ENCODE assay signal across 25 cellular contexts in the genomic region with DNA sequence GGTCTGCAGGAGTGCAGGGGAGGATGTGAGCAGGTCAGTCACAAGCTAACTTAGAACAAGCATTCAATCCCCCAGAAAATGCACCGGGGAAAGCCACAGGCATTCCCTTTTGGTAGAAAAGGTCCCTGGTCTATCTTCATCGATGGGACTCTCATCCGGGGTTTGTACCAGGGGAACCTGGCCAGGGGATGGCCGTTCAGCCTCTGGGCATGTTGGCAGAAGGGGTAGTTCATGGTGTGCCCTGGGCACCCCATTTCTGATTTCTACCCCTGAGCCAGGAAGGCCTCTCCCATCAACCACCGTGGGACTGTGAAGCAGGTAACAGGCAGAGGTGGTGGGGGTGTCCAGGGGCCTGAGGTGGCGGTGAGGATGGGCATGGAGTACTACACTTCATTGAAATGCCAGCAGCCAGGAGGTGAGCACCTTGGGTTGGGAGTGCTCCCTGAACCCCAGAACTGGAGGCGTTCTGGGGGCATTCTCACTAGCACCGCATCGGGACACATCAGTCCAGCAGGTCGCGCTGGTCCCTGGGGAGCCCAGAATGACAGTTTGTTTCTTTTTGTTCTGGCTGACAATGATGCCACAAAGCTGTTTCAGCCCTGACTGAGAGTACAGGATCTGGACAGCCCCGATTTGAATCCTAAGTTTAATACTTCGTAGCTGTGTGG.
A peak's percentile ranks its signal among the peaks of the same experiment; 100 is the strongest.
DNase-seq lines count a peak whose midpoint lies in the region; ATAC-seq and TF ChIP-seq lines count a peak whose summit lies in the region.
"Had no signal": no experiment of that assay in that cellular context is flagged by ENCODE, and none has a peak within 500 bp of the region (broad histone marks: within the 10 kb centered on the region; RNA-seq: fewer than 3 reads in every experiment).

No MANE protein-coding gene starts in this region.

- H3K4me3 ChIP-seq in right atrium auricular region (no peak overlapping the region), ascending aorta (no peak overlapping the region), tibial artery (no peak overlapping the region), MG63 (no peak overlapping the region)
- H3K4me3 ChIP-seq: K562, uterus had no signal

- no peaks in the 10 kb centered on the region for H3K9me3 Mint-ChIP-seq in mesothelial cell of epicardium
- H3K9me3 Mint-ChIP-seq: activated T-helper 1 cell treated with anti-CD3 and anti-CD28 coated beads, Interleukin-12 subunit alpha, Interleukin-12 subunit beta, Interleukin-2, Interleukin-4 antibody, amounts not matched to agents 30 ng/mL and 10 ng/mL and 1 ng/mL, durations not matched to agents 14 hours and 24 hours and 36 hours had no signal

- DNase-seq in right atrium auricular region (ENCODE audit: low spot score): no peak
- DNase-seq in Right ventricle myocardium inferior (ENCODE audit: missing footprints): no peak
- no peak for DNase-seq in ascending aorta (ENCODE audit: low spot score in 2 of 2)
- no peak for DNase-seq in mesothelial cell of epicardium (ENCODE audit: low spot score in 2 of 2, unreplicated experiment in 2 of 2)
- no peak for DNase-seq in tibial artery
- no peak for DNase-seq in cerebellar nuclear complex (lab: John Stamatoyannopoulos, UW)
- DNase-seq in MG63: no peak
- DNase-seq: activated CD4-positive, alpha-beta T cell treated with anti-CD3 and anti-CD28 coated beads for 36 hours; BE2C; brain microvascular endothelial cell; foreskin keratinocyte; HCEC 1CT; kidney glomerular epithelial cell; NCI-H1694 treated with DMSO at 0.1 percent for 48 hours; NCI-H226; NK-92 treated with Interleukin-12 subunit alpha and Interleukin-12 subunit beta, amount 100 ng/mL, for 24 hours; retina; stimulated activated CD4-positive, alpha-beta T cell treated with anti-CD3 and anti-CD28 coated beads, Interleukin-15, amount 100 ng/mL, for 24 hours; uterus had no signal

- peak overlapping the region; percentile 91 to 98 for H3K27ac ChIP-seq in right atrium auricular region
- peak overlapping the region; percentile 94 to 95 for H3K27ac ChIP-seq in ascending aorta
- peak overlapping the region; percentile 81 to 92 for H3K27ac ChIP-seq in tibial artery
- H3K27ac ChIP-seq: foreskin keratinocyte, HL-60, neutrophil, uterus had no signal

- H3K4me1 Mint-ChIP-seq in mesothelial cell of epicardium: peaks cover 73% of the 10 kb centered on the region

- intact Hi-C loops in Right ventricle myocardium inferior (cut with DNase I) (loop anchor here (5.0 to 10.0 kb wide), 5 partner anchors 49 to 396 kb away; no protein-coding TSS in a partner anchor), ascending aorta (cut with DNase I) (loop anchor here (10.0 kb wide), 2 partner anchors 456 to 636 kb away; no protein-coding TSS in a partner anchor), tibial artery (cut with DNase I; ENCODE audit: low total_unique reads) (loop anchor here (10.0 kb wide), 3 partner anchors 266 to 636 kb away; no protein-coding TSS in a partner anchor)

- no peaks in the 10 kb centered on the region for H3K36me3 ChIP-seq in right atrium auricular region
- peaks cover 0 to 7% of the 10 kb centered on the region in 2 donors for H3K36me3 ChIP-seq in ascending aorta
- H3K36me3 ChIP-seq in tibial artery: peaks cover 0 to 31% (median 11%) of the 10 kb centered on the region in 3 donors
- H3K36me3 ChIP-seq in MG63: no peaks in the 10 kb centered on the region
- H3K36me3 ChIP-seq: BE2C, brain microvascular endothelial cell, neutrophil, uterus had no signal

- no peaks in the 10 kb centered on the region for H3K36me3 Mint-ChIP-seq in mesothelial cell of epicardium

- no peak for ATAC-seq in Right ventricle myocardium inferior
- ATAC-seq in GM19463 (IDR thresholded peaks at IDR 0.05; ENCODE audit: unreplicated experiment): no peak
- ATAC-seq: activated CD4-positive, alpha-beta T cell treated with anti-CD3 and anti-CD28 coated beads for 36 hours; foreskin keratinocyte; K562; SK-N-SH treated with all-trans-retinoic acid at 6 μM for 48 hours had no signal

- H3K27ac Mint-ChIP-seq in mesothelial cell of epicardium: peak overlapping the region; percentile 98
- H3K27ac Mint-ChIP-seq: activated CD4-positive, alpha-beta T cell treated with anti-CD3 and anti-CD28 coated beads for 36 hours; activated T-helper 1 cell treated with anti-CD3 and anti-CD28 coated beads, Interleukin-12 subunit alpha, Interleukin-12 subunit beta, Interleukin-2, Interleukin-4 antibody, amounts not matched to agents 30 ng/mL and 10 ng/mL and 1 ng/mL, durations not matched to agents 14 hours and 24 hours and 36 hours had no signal

- H3K27me3 ChIP-seq in right atrium auricular region (no peaks in the 10 kb centered on the region), ascending aorta (no peaks in the 10 kb centered on the region), tibial artery (no peaks in the 10 kb centered on the region), MG63 (no peaks in the 10 kb centered on the region)
- H3K27me3 ChIP-seq: BE2C, brain microvascular endothelial cell, foreskin keratinocyte, uterus had no signal

- H3K9me3 ChIP-seq in right atrium auricular region: no peaks in the 10 kb centered on the region
- no peaks in the 10 kb centered on the region for H3K9me3 ChIP-seq in ascending aorta
- no peaks in the 10 kb centered on the region for H3K9me3 ChIP-seq in tibial artery
- H3K9me3 ChIP-seq in MG63: no peaks in the 10 kb centered on the region
- H3K9me3 ChIP-seq: BE2C, neutrophil, uterus had no signal

- H3K4me3 Mint-ChIP-seq in mesothelial cell of epicardium: no peak overlapping the region
- H3K4me3 Mint-ChIP-seq: activated CD4-positive, alpha-beta T cell treated with anti-CD3 and anti-CD28 coated beads for 36 hours; activated T-helper 1 cell treated with anti-CD3 and anti-CD28 coated beads, Interleukin-12 subunit alpha, Interleukin-12 subunit beta, Interleukin-2, Interleukin-4 antibody, amounts not matched to agents 30 ng/mL and 10 ng/mL and 1 ng/mL, durations not matched to agents 14 hours and 24 hours and 36 hours had no signal

- H3K27me3 Mint-ChIP-seq in mesothelial cell of epicardium (ENCODE audit: low read depth): no peaks in the 10 kb centered on the region
- H3K27me3 Mint-ChIP-seq: activated CD4-positive, alpha-beta T cell treated with anti-CD3 and anti-CD28 coated beads for 36 hours had no signal

- TF ChIP-seq CTCF in right atrium auricular region (IDR thresholded peaks at IDR 0.05) (no peak), ascending aorta (IDR thresholded peaks at IDR 0.05) (no peak), mesothelial cell of epicardium (IDR thresholded peaks at IDR 0.05; ENCODE audit: unreplicated experiment) (no peak), tibial artery (IDR thresholded peaks at IDR 0.05) (no peak)

- H3K4me1 ChIP-seq in right atrium auricular region: peaks cover 0 to 86% of the 10 kb centered on the region in 2 donors
- peaks cover 29 to 57% of the 10 kb centered on the region in 2 donors for H3K4me1 ChIP-seq in ascending aorta
- H3K4me1 ChIP-seq in tibial artery: peaks cover 14 to 73% (median 63%) of the 10 kb centered on the region in 4 donors
- H3K4me1 ChIP-seq: foreskin keratinocyte had no signal
